ENCODE assay signal across 2 cellular contexts in genomic region chr6:52524921-52525320, GRCh38.
TF ChIP-seq lines count a peak whose summit lies in the region.

No MANE protein-coding gene starts in this region.

TF ChIP-seq in WTC11, 78 proteins besides CTCF, POLR2A, EP300 and RAD21 (continued from another document and continues in another):
- no peak for TF ChIP-seq SMAD3 (CRISPR knock-in tag; IDR thresholded peaks at IDR 0.05; ENCODE audit: borderline replicate concordance)
- no peak for TF ChIP-seq CREB1 (CRISPR knock-in tag; IDR thresholded peaks at IDR 0.05)
- TF ChIP-seq OVOL2 (CRISPR knock-in tag; IDR thresholded peaks at IDR 0.05; ENCODE audit: borderline replicate concordance) = no peak
- TF ChIP-seq HMGA2 (CRISPR knock-in tag; IDR thresholded peaks at IDR 0.05) = no peak
- TF ChIP-seq, protein P1, sequence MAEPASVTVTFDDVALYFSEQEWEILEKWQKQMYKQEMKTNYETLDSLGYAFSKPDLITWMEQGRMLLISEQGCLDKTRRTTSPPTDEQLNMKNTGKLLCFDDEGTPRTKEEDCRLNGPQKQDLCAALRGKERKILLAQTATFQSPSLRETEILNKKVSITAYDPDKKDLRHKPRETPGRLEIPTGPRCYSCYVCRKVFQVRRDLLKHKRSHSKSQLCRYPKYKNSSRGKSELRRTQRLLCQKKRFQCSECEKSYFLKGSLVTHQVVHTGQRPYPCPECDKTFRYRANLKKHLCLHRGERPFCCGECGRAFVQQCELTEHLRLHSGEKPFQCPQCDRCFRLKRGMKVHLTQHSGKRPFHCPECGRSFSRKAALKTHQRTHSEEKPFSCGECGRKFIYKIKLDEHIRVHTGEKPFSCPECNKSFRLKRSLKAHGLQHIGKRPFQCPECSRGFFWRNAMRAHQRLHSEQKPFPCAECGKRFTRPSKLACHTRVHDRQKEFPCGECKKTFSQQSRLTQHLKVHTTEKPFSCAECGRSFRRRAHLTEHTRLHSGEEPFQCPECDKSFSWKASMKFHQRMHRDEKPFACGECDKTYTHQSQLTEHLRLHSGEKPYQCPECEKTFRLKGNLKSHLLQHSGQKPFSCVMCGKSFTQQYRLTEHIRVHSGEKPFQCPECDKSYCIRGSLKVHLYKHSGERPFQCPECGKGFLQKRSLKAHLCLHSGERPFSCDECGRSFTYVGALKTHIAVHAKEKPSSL (CRISPR knock-in tag; conservative IDR thresholded peaks at IDR 0.05) = no peak
- no peak for TF ChIP-seq ESRRA (CRISPR knock-in tag; IDR thresholded peaks at IDR 0.05; ENCODE audit: borderline replicate concordance)
- TF ChIP-seq NFATC4 (CRISPR knock-in tag; IDR thresholded peaks at IDR 0.05) = no peak
- no peak for TF ChIP-seq ZNF423 (CRISPR knock-in tag; IDR thresholded peaks at IDR 0.05)
- no peak for TF ChIP-seq MLX (CRISPR knock-in tag; IDR thresholded peaks at IDR 0.05)
- TF ChIP-seq PRDM15 (CRISPR knock-in tag; IDR thresholded peaks at IDR 0.05) = no peak
- TF ChIP-seq FOXP1 (CRISPR knock-in tag; IDR thresholded peaks at IDR 0.05; ENCODE audit: borderline replicate concordance) = no peak
- no peak for TF ChIP-seq FOXP4 (CRISPR knock-in tag; IDR thresholded peaks at IDR 0.05)
- TF ChIP-seq, protein P2, sequence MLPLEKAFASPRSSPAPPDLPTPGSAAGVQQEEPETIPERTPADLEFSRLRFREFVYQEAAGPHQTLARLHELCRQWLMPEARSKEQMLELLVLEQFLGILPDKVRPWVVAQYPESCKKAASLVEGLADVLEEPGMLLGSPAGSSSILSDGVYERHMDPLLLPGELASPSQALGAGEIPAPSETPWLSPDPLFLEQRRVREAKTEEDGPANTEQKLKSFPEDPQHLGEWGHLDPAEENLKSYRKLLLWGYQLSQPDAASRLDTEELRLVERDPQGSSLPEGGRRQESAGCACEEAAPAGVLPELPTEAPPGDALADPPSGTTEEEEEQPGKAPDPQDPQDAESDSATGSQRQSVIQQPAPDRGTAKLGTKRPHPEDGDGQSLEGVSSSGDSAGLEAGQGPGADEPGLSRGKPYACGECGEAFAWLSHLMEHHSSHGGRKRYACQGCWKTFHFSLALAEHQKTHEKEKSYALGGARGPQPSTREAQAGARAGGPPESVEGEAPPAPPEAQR (CRISPR knock-in tag; IDR thresholded peaks at IDR 0.05) = no peak
- TF ChIP-seq ZBTB21 (CRISPR knock-in tag; IDR thresholded peaks at IDR 0.05; ENCODE audit: borderline replicate concordance) = no peak
- TF ChIP-seq E2F4 (CRISPR knock-in tag; IDR thresholded peaks at IDR 0.05; ENCODE audit: borderline replicate concordance, low read depth) = no peak
- TF ChIP-seq RELA (CRISPR knock-in tag; IDR thresholded peaks at IDR 0.05; ENCODE audit: borderline replicate concordance) = no peak

TF ChIP-seq in SK-N-SH, 30 proteins besides CTCF, POLR2A, EP300 and RAD21 (continued from another document):
- no peak for TF ChIP-seq SIN3A (IDR thresholded peaks at IDR 0.05; ENCODE audit: borderline replicate concordance, low read depth, low read length)
- TF ChIP-seq RFX5 (IDR thresholded peaks at IDR 0.05; ENCODE audit: low read length) = no peak
- no peak for TF ChIP-seq FOXM1 (IDR thresholded peaks at IDR 0.05; ENCODE audit: low read depth)
- TF ChIP-seq, protein P3, sequence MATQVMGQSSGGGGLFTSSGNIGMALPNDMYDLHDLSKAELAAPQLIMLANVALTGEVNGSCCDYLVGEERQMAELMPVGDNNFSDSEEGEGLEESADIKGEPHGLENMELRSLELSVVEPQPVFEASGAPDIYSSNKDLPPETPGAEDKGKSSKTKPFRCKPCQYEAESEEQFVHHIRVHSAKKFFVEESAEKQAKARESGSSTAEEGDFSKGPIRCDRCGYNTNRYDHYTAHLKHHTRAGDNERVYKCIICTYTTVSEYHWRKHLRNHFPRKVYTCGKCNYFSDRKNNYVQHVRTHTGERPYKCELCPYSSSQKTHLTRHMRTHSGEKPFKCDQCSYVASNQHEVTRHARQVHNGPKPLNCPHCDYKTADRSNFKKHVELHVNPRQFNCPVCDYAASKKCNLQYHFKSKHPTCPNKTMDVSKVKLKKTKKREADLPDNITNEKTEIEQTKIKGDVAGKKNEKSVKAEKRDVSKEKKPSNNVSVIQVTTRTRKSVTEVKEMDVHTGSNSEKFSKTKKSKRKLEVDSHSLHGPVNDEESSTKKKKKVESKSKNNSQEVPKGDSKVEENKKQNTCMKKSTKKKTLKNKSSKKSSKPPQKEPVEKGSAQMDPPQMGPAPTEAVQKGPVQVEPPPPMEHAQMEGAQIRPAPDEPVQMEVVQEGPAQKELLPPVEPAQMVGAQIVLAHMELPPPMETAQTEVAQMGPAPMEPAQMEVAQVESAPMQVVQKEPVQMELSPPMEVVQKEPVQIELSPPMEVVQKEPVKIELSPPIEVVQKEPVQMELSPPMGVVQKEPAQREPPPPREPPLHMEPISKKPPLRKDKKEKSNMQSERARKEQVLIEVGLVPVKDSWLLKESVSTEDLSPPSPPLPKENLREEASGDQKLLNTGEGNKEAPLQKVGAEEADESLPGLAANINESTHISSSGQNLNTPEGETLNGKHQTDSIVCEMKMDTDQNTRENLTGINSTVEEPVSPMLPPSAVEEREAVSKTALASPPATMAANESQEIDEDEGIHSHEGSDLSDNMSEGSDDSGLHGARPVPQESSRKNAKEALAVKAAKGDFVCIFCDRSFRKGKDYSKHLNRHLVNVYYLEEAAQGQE (IDR thresholded peaks at IDR 0.05; ENCODE audit: low read depth, low read length) = no peak
- TF ChIP-seq, protein P4, sequence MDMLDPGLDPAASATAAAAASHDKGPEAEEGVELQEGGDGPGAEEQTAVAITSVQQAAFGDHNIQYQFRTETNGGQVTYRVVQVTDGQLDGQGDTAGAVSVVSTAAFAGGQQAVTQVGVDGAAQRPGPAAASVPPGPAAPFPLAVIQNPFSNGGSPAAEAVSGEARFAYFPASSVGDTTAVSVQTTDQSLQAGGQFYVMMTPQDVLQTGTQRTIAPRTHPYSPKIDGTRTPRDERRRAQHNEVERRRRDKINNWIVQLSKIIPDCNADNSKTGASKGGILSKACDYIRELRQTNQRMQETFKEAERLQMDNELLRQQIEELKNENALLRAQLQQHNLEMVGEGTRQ (IDR thresholded peaks at IDR 0.05; ENCODE audit: borderline replicate concordance, low read depth, low read length) = no peak
- TF ChIP-seq GATA2 (CRISPR knock-in tag; IDR thresholded peaks at IDR 0.05) = no peak
- TF ChIP-seq TCF12 (IDR thresholded peaks at IDR 0.05) = no peak
- TF ChIP-seq, protein P5, sequence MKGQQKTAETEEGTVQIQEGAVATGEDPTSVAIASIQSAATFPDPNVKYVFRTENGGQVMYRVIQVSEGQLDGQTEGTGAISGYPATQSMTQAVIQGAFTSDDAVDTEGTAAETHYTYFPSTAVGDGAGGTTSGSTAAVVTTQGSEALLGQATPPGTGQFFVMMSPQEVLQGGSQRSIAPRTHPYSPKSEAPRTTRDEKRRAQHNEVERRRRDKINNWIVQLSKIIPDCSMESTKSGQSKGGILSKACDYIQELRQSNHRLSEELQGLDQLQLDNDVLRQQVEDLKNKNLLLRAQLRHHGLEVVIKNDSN (IDR thresholded peaks at IDR 0.05; ENCODE audit: borderline replicate concordance, low read depth) = no peak
- no peak for TF ChIP-seq CHD2 (IDR thresholded peaks at IDR 0.05; ENCODE audit: low read length, partially characterized antibody)
